17 cellular contexts compared by ENCODE assay signal in the genomic region with DNA sequence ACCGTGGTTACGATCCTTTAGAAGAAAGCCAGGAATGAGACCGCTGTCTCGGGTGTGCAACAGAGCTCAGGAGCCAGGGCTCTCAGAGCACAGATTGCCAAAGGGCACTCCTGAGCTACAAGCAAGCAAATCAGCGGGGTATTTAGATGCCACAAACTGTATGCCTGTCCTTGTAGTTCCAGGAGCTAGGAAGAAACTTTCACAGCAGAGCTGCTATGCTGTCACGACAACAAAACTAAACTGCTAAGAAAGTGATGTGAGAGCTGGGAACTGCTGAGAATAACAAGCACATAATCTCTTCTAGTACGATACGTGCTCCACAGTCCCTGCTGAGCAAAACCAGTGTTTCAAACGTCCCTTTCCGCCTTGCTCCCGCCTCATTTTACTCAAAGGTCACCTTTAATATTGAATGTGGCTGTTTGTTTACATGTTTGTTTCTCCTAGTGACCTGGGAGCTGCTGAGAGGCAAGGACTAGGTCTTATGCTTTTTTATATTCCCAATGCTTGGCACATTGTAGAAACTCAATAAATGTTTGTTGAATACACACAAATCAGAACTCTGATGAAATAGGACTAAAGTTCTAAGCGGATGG. TPM values are rescaled to one million over a fixed set of nuclear protein-coding genes. Genes with fewer than 3 reads are reported as not detected.
DNase-seq lines count a peak whose midpoint lies in the region; ATAC-seq and TF ChIP-seq lines count a peak whose summit lies in the region.
"Had no signal": no experiment of that assay in that cellular context is flagged by ENCODE, and none has a peak within 500 bp of the region (broad histone marks: within the 10 kb centered on the region; RNA-seq: fewer than 3 reads in every experiment).

No MANE protein-coding gene starts in this region.

- TF ChIP-seq CTCF in C4-2B (conservative IDR thresholded peaks at IDR 0.05) (no peak), body of pancreas (IDR thresholded peaks at IDR 0.05) (no peak), Peyer's patch (IDR thresholded peaks at IDR 0.05) (no peak), brain microvascular endothelial cell (IDR thresholded peaks at IDR 0.05; ENCODE audit: low read depth, low read length, missing control alignments) (no peak)

- ATAC-seq in body of pancreas (peak; percentile 47), left colon (peak; percentile 51), GM21786 (IDR thresholded peaks at IDR 0.05; ENCODE audit: unreplicated experiment) (no peak), HG02623 (IDR thresholded peaks at IDR 0.05; ENCODE audit: unreplicated experiment) (no peak)

- TF ChIP-seq POLR2A in body of pancreas (IDR thresholded peaks at IDR 0.05) (no peak), Peyer's patch (IDR thresholded peaks at IDR 0.05) (no peak)

- DNase-seq in body of pancreas (no peak), left colon (peak in 1 of 2 donors; percentile 19), Peyer's patch (no peak), brain microvascular endothelial cell (no peak)
- DNase-seq: activated CD8-positive, alpha-beta memory T cell treated with anti-CD3 and anti-CD28 coated beads, Interleukin-2, amount 50 U/mL, for 48 hours; activated naive CD8-positive, alpha-beta T cell treated with anti-CD3 and anti-CD28 coated beads for 36 hours; MM.1S; stimulated activated CD8-positive, alpha-beta memory T cell treated with anti-CD3 and anti-CD28 coated beads, Interleukin-4, amount 100 ng/mL, for 48 hours had no signal

- intact Hi-C loops in body of pancreas (cut with DNase I) (no loop called here), left colon (cut with DNase I, micrococcal nuclease) (no loop called here)

- H3K4me1 ChIP-seq in body of pancreas, result peaks cover 6% of the 10 kb centered on the region
- no peaks in the 10 kb centered on the region for H3K4me1 ChIP-seq in rectal smooth muscle tissue (ENCODE audit: control insufficient read depth, insufficient read depth, low read length)
- H3K4me1 ChIP-seq in Peyer's patch, result no peaks in the 10 kb centered on the region

- H3K36me3 ChIP-seq in body of pancreas (replicated peaks in 1 of 2; ENCODE audit: insufficient read depth in 1 of 2, low read depth in 2 of 2), result no peaks in the 10 kb centered on the region
- no peaks in the 10 kb centered on the region for H3K36me3 ChIP-seq in rectal smooth muscle tissue (ENCODE audit: control insufficient read depth, insufficient read depth, low read length)
- H3K36me3 ChIP-seq in Peyer's patch, result no peaks in the 10 kb centered on the region
- no peaks in the 10 kb centered on the region for H3K36me3 ChIP-seq in brain microvascular endothelial cell (replicated peaks)
- H3K36me3 ChIP-seq: HAP-1, neutrophil had no signal

- 16 to 26% methylated on average over 12 of the region's 12 CpGs for WGBS in body of pancreas, 2 donors

- H3K9me3 ChIP-seq in body of pancreas (no peaks in the 10 kb centered on the region), Peyer's patch (no peaks in the 10 kb centered on the region)
- H3K9me3 ChIP-seq: HAP-1, neutrophil had no signal

- in situ Hi-C loops in brain microvascular endothelial cell (cut with HindIII; ENCODE audit: low pct_ligation_motif_present, low sequenced_read_pairs), result no loop called here

- no peak overlapping the region for H3K9ac ChIP-seq in rectal smooth muscle tissue (ENCODE audit: low read length)

- H3K27ac ChIP-seq in C4-2B (peak overlapping the region; percentile 86), body of pancreas (no peak overlapping the region), rectal smooth muscle tissue (ENCODE audit: low read depth, low read length) (peak overlapping the region; percentile 83), Peyer's patch (peak overlapping the region in 1 of 4 donors; percentile 35), brain microvascular endothelial cell (no peak overlapping the region)
- H3K27ac ChIP-seq: coronary artery, neutrophil had no signal

- H3K4me3 ChIP-seq in body of pancreas (no peak overlapping the region), rectal smooth muscle tissue (ENCODE audit: low read length) (peak overlapping the region; percentile 45), Peyer's patch (no peak overlapping the region), brain microvascular endothelial cell (ENCODE audit: low read depth, low read length) (no peak overlapping the region)
- H3K4me3 ChIP-seq: coronary artery, HAP-1 had no signal

- H3K27me3 ChIP-seq in body of pancreas (no peaks in the 10 kb centered on the region), rectal smooth muscle tissue (ENCODE audit: control insufficient read depth, insufficient read depth, low read length) (no peaks in the 10 kb centered on the region), Peyer's patch (no peaks in the 10 kb centered on the region), brain microvascular endothelial cell (replicated peaks) (no peaks in the 10 kb centered on the region)
- H3K27me3 ChIP-seq: neutrophil had no signal

RNA-seq across cellular contexts. Expression of gene GREM2, which starts 14.7 kb away (rescaled TPM):
- under 1 TPM in 1 of 2 donors, not detected in 1; under 0.01 TPM for total RNA-seq in body of pancreas
- total RNA-seq in left colon, result 1 to 10 TPM; 2.5 to 10.0 TPM
- 1 to 10 TPM; 1.3 to 7.4 (median 3.2) TPM for total RNA-seq in Peyer's patch
- total RNA-seq: activated naive CD8-positive, alpha-beta T cell treated with anti-CD3 and anti-CD28 coated beads for 36 hours; B cell; glomerular endothelial cell had no signal

Comparison
In these comparisons a context has a peak if more than half of its experiments do, and no peak if none do; other contexts are left out.
1. H3K27ac ChIP-seq: peak in C4-2B (single experiment) and rectal smooth muscle tissue (single experiment); none in body of pancreas (0 of 4) and brain microvascular endothelial cell (single experiment).
2. ATAC-seq: peak in body of pancreas (single experiment) and left colon (single experiment); none in GM21786 (single experiment) and HG02623 (single experiment).